ENCODE assay signal across 13 cellular contexts in the genomic region with DNA sequence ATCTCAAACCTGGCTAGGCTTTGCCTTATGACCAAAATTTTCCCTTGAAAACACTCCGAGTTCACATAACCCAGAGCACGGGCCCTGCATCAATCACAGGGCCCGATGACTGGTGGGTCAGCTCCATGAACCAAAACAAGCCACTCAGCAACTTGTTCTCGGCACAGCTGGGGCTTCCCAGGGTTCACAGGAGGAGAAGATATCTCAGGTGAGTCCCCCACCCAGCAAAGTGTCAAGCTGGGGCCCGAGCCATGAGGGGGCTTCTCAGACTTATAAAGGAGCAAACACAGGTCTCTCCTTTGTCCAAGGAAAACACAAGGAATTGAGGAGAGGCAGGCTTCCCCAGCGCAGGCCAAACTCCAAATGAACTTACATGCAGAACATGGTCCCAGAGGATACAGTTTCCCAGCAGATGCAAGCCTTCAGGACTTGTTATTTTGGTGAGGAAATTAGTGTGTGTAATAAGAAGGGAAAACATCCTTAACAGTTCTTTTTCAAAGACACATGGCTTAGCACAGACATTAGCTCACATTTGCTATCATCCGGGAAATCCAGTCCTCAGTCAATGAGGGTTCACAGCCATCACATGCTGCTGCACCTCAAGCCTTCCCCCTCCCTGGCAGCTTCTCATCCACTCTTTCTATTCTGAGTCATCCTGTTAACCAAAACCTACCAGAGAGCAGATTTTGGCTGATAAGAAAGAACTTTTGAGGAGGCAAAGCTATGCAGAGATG.
DNase-seq lines count a peak whose midpoint lies in the region; ATAC-seq and TF ChIP-seq lines count a peak whose summit lies in the region.
"Had no signal": no experiment of that assay in that cellular context is flagged by ENCODE, and none has a peak within 500 bp of the region (broad histone marks: within the 10 kb centered on the region; RNA-seq: fewer than 3 reads in every experiment).

No MANE protein-coding gene starts in this region.

- POLR2A ChIA-PET in CD4-positive, alpha-beta memory T cell (lab: Charles Lee; ENCODE audit: partially characterized antibody) = interaction anchor here (0.5 kb wide), 1 partner anchor 14 kb away, joined by 6 read pairs; no protein-coding TSS in a partner anchor

- H3K4me1 ChIP-seq in ovary (ENCODE audit: insufficient read depth) = peaks cover 14% of the 10 kb centered on the region
- H3K4me1 ChIP-seq in CD4-positive, alpha-beta memory T cell (ENCODE audit: insufficient read depth, low read length) = no peaks in the 10 kb centered on the region

- no peak for TF ChIP-seq POLR2A in ovary (IDR thresholded peaks at IDR 0.05)

- no peaks in the 10 kb centered on the region for H3K27me3 ChIP-seq in ovary
- no peaks in the 10 kb centered on the region for H3K27me3 ChIP-seq in CD4-positive, alpha-beta memory T cell (ENCODE audit: insufficient read depth, low read length)

- no peaks in the 10 kb centered on the region for H3K36me3 Mint-ChIP-seq in CD4-positive, alpha-beta memory T cell
- H3K36me3 Mint-ChIP-seq: naive thymus-derived CD8-positive, alpha-beta T cell had no signal

- TF ChIP-seq CTCF in foreskin fibroblast (IDR thresholded peaks at IDR 0.05; ENCODE audit: low read depth, low read length) (no peak), ovary (IDR thresholded peaks at IDR 0.05) (no peak)

- peak; percentile 13 for DNase-seq in A172 (ENCODE audit: low spot score)
- peak; percentile 33 to 59 for DNase-seq in foreskin fibroblast
- DNase-seq in ovary = peak; percentile 71 to 82 (median 80)
- DNase-seq in CD4-positive, alpha-beta memory T cell = no peak
- DNase-seq in SW 1271 (lab: John Stamatoyannopoulos, UW) = no peak
- DNase-seq: hippocampal formation; naive thymus-derived CD8-positive, alpha-beta T cell; stimulated activated CD4-positive, alpha-beta T cell treated with anti-CD3 and anti-CD28 coated beads, Interleukin-2, amount 100 ng/mL, for 24 hours had no signal

- no peak overlapping the region for H3K27ac Mint-ChIP-seq in CD4-positive, alpha-beta memory T cell
- H3K27ac Mint-ChIP-seq: naive thymus-derived CD8-positive, alpha-beta T cell; T-helper 2 cell treated with Interferon-gamma antibody and Interleukin-4, amounts not matched to agents 5 μg/mL and 100 μg/mL, for 36 hours had no signal

- ATAC-seq in SK-N-SH treated with all-trans-retinoic acid at 6 μM for 48 hours (peak; percentile 54; the same call in 1 of the 3 replicates), HG03025 (IDR thresholded peaks at IDR 0.05; ENCODE audit: low FRiP score, unreplicated experiment) (no peak), GM18867 (IDR thresholded peaks at IDR 0.05; ENCODE audit: unreplicated experiment) (no peak)
- ATAC-seq: naive thymus-derived CD8-positive, alpha-beta T cell had no signal

- peaks cover 0 to 2% of the 10 kb centered on the region in 2 donors for H3K27me3 Mint-ChIP-seq in CD4-positive, alpha-beta memory T cell
- H3K27me3 Mint-ChIP-seq: central memory CD8-positive, alpha-beta T cell; naive thymus-derived CD8-positive, alpha-beta T cell had no signal

- H3K4me1 Mint-ChIP-seq in CD4-positive, alpha-beta memory T cell = no peaks in the 10 kb centered on the region
- H3K4me1 Mint-ChIP-seq: naive thymus-derived CD8-positive, alpha-beta T cell had no signal

- no peaks in the 10 kb centered on the region for H3K9me3 Mint-ChIP-seq in CD4-positive, alpha-beta memory T cell
- H3K9me3 Mint-ChIP-seq: central memory CD8-positive, alpha-beta T cell; naive thymus-derived CD8-positive, alpha-beta T cell; T-helper 2 cell treated with Interferon-gamma antibody and Interleukin-4, amounts not matched to agents 5 μg/mL and 100 μg/mL, for 36 hours had no signal

- intact Hi-C loops in ovary (cut with DNase I) = no loop called here
- intact Hi-C loops in CD4-positive, alpha-beta memory T cell (cut with micrococcal nuclease) = loop anchor here (10.0 kb wide), 1 partner anchor 601 kb away; no protein-coding TSS in a partner anchor

- no peaks in the 10 kb centered on the region for H3K9me3 ChIP-seq in ovary
- no peaks in the 10 kb centered on the region for H3K9me3 ChIP-seq in CD4-positive, alpha-beta memory T cell (ENCODE audit: control insufficient read depth in 1 of 2, low read length in 2 of 2)

- H3K4me3 Mint-ChIP-seq in CD4-positive, alpha-beta memory T cell = no peak overlapping the region
- H3K4me3 Mint-ChIP-seq: central memory CD8-positive, alpha-beta T cell; naive thymus-derived CD8-positive, alpha-beta T cell; T-helper 2 cell treated with Interferon-gamma antibody and Interleukin-4, amounts not matched to agents 5 μg/mL and 100 μg/mL, for 36 hours had no signal

- no peak overlapping the region for H3K4me3 ChIP-seq in foreskin fibroblast (ENCODE audit: low read depth in 1 of 2, low read length in 2 of 2)
- no peak overlapping the region for H3K4me3 ChIP-seq in ovary
- no peak overlapping the region for H3K4me3 ChIP-seq in CD4-positive, alpha-beta memory T cell (ENCODE audit: low read length in 2 of 2)

- WGBS in ovary, 3 donors = 4 to 9% (median 6%) methylated on average over 7 of the region's 7 CpGs

- CTCF ChIA-PET in CD4-positive, alpha-beta memory T cell (lab: Charles Lee; ENCODE audit: partially characterized antibody) = no interaction called here

- no peaks in the 10 kb centered on the region for H3K36me3 ChIP-seq in ovary
- H3K36me3 ChIP-seq in CD4-positive, alpha-beta memory T cell (ENCODE audit: insufficient read depth, low read length) = no peaks in the 10 kb centered on the region

- no peak for TF ChIP-seq EP300 in ovary (IDR thresholded peaks at IDR 0.05)

- H3K27ac ChIP-seq in ovary = peak overlapping the region; percentile 71 to 84
- no peak overlapping the region for H3K27ac ChIP-seq in CD4-positive, alpha-beta memory T cell (ENCODE audit: low read depth, low read length)

TF ChIP-seq in SK-N-SH treated with all-trans-retinoic acid at 6 μM for 48 hours, 23 proteins besides CTCF, POLR2A, EP300 and RAD21:
- TF ChIP-seq ZC3H10 (CRISPR knock-in tag; IDR thresholded peaks at IDR 0.05) (no peak), SNAI2 (CRISPR knock-in tag; IDR thresholded peaks at IDR 0.05) (no peak)
- TF ChIP-seq, protein P1, sequence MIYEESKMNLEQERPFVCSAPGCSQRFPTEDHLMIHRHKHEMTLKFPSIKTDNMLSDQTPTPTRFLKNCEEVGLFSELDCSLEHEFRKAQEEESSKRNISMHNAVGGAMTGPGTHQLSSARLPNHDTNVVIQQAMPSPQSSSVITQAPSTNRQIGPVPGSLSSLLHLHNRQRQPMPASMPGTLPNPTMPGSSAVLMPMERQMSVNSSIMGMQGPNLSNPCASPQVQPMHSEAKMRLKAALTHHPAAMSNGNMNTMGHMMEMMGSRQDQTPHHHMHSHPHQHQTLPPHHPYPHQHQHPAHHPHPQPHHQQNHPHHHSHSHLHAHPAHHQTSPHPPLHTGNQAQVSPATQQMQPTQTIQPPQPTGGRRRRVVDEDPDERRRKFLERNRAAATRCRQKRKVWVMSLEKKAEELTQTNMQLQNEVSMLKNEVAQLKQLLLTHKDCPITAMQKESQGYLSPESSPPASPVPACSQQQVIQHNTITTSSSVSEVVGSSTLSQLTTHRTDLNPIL (CRISPR knock-in tag; IDR thresholded peaks at IDR 0.05; ENCODE audit: low read depth) = no peak
TF ChIP-seq in SK-N-SH treated with all-trans-retinoic acid at 6 μM for 48 hours: peak in this region for 0.

Comparison
In these comparisons a context has a peak if more than half of its experiments do, and no peak if none do; other contexts are left out.
1. DNase-seq: peak in A172 (single experiment), foreskin fibroblast (2 of 2) and ovary (5 of 5); none in CD4-positive, alpha-beta memory T cell (0 of 5) and SW 1271 (0 of 2).